8 cellular contexts compared by ENCODE assay signal in genomic region chr6:225121-225721, GRCh38.
A peak's percentile ranks its signal among the peaks of the same experiment; 100 is the strongest.
DNase-seq lines count a peak whose midpoint lies in the region; ATAC-seq, FAIRE-seq and TF ChIP-seq lines count a peak whose summit lies in the region.

No MANE protein-coding gene starts in this region.

- TF ChIP-seq POLR2A in GM18951 (IDR thresholded peaks at IDR 0.05; ENCODE audit: extremely low read depth, insufficient read depth, insufficient read length): peak; percentile 39

- no peaks in the 10 kb centered on the region for H3K36me3 ChIP-seq in bronchial epithelial cell (ENCODE audit: control insufficient read depth, insufficient read depth, low read length)

- H3K27me3 ChIP-seq in bronchial epithelial cell (ENCODE audit: control insufficient read depth, insufficient read depth, low read length): no peaks in the 10 kb centered on the region

- ATAC-seq in SK-N-SH treated with all-trans-retinoic acid at 6 μM for 48 hours (no peak), HG02840 (IDR thresholded peaks at IDR 0.05; ENCODE audit: low FRiP score, unreplicated experiment) (no peak)

- TF ChIP-seq CTCF in bronchial epithelial cell (IDR thresholded peaks at IDR 0.05; ENCODE audit: insufficient read depth, low read length, severe bottlenecking): no peak

- peak; percentile 37 for DNase-seq in activated CD4-positive, CD25-positive, alpha-beta regulatory T cell treated with anti-CD3 and anti-CD28 coated beads, Interleukin-2, amount 50 U/mL, for 16 hours (ENCODE audit: low read depth, low spot score)
- DNase-seq in bronchial epithelial cell (ENCODE audit: low read depth): peak; percentile 98
- peak; percentile 71 for DNase-seq in stimulated activated CD4-positive, alpha-beta T cell treated with anti-CD3 and anti-CD28 coated beads, Interleukin-4, amount 100 ng/mL, for 1 hour
- no peak for DNase-seq in NCI-H1436 treated with DMSO at 0.1 percent for 48 hours (lab: John Stamatoyannopoulos, UW)
- no peak for DNase-seq in NOMO-1 treated with DMSO at 0.1 percent for 48 hours (lab: John Stamatoyannopoulos, UW; ENCODE audit: unreplicated experiment)

- no peak overlapping the region for H3K4me3 ChIP-seq in bronchial epithelial cell (ENCODE audit: low read depth, low read length)

- FAIRE-seq in bronchial epithelial cell (lab: Jason Lieb, UNC): peak; percentile 96

- in situ Hi-C loops in GM18951 (cut with MboI; ENCODE audit: low sequenced_read_pairs, unreplicated experiment): loop anchor here (5.0 to 10.0 kb wide), 2 partner anchors 33 to 170 kb away; partner anchors contain the start of gene IRF4

TF ChIP-seq in SK-N-SH treated with all-trans-retinoic acid at 6 μM for 48 hours, 23 proteins besides CTCF, POLR2A, EP300 and RAD21:
- no peak for TF ChIP-seq OSR1 (CRISPR knock-in tag; IDR thresholded peaks at IDR 0.05)
- no peak for TF ChIP-seq ISL1 (CRISPR knock-in tag; IDR thresholded peaks at IDR 0.05)
- no peak for TF ChIP-seq CSRNP3 (CRISPR knock-in tag; IDR thresholded peaks at IDR 0.05)
- TF ChIP-seq ESRRG (CRISPR knock-in tag; IDR thresholded peaks at IDR 0.05): no peak
- TF ChIP-seq ZC3H10 (CRISPR knock-in tag; IDR thresholded peaks at IDR 0.05): no peak
- no peak for TF ChIP-seq SNAI2 (CRISPR knock-in tag; IDR thresholded peaks at IDR 0.05)
- no peak for TF ChIP-seq ZFP3 (CRISPR knock-in tag; IDR thresholded peaks at IDR 0.05)
- TF ChIP-seq TCF4 (CRISPR knock-in tag; IDR thresholded peaks at IDR 0.05; ENCODE audit: borderline replicate concordance): no peak
- no peak for TF ChIP-seq RARB (CRISPR knock-in tag; IDR thresholded peaks at IDR 0.05)
- no peak for TF ChIP-seq TOX (CRISPR knock-in tag; IDR thresholded peaks at IDR 0.05; ENCODE audit: borderline replicate concordance)
- TF ChIP-seq ARNTL (CRISPR knock-in tag; IDR thresholded peaks at IDR 0.05; ENCODE audit: borderline replicate concordance, low read depth): no peak
- no peak for TF ChIP-seq TSHZ2 (CRISPR knock-in tag; IDR thresholded peaks at IDR 0.05)
- TF ChIP-seq PATZ1 (CRISPR knock-in tag; IDR thresholded peaks at IDR 0.05; ENCODE audit: borderline replicate concordance): no peak
- no peak for TF ChIP-seq ZFP30 (CRISPR knock-in tag; IDR thresholded peaks at IDR 0.05)
- no peak for TF ChIP-seq GLIS3 (CRISPR knock-in tag; IDR thresholded peaks at IDR 0.05)
- no peak for TF ChIP-seq CSDC2 (CRISPR knock-in tag; IDR thresholded peaks at IDR 0.05)
- no peak for TF ChIP-seq ZNF565 (CRISPR knock-in tag; conservative IDR thresholded peaks at IDR 0.05; ENCODE audit: low read depth)

Comparison
In these comparisons a context has a peak if more than half of its experiments do, and no peak if none do; other contexts are left out.
1. DNase-seq: peak in activated CD4-positive, CD25-positive, alpha-beta regulatory T cell treated with anti-CD3 and anti-CD28 coated beads, Interleukin-2, amount 50 U/mL, for 16 hours (single experiment), bronchial epithelial cell (single experiment) and stimulated activated CD4-positive, alpha-beta T cell treated with anti-CD3 and anti-CD28 coated beads, Interleukin-4, amount 100 ng/mL, for 1 hour (single experiment); none in NCI-H1436 treated with DMSO at 0.1 percent for 48 hours (single experiment) and NOMO-1 treated with DMSO at 0.1 percent for 48 hours (single experiment).